19 cellular contexts compared by ENCODE assay signal in the genomic region with DNA sequence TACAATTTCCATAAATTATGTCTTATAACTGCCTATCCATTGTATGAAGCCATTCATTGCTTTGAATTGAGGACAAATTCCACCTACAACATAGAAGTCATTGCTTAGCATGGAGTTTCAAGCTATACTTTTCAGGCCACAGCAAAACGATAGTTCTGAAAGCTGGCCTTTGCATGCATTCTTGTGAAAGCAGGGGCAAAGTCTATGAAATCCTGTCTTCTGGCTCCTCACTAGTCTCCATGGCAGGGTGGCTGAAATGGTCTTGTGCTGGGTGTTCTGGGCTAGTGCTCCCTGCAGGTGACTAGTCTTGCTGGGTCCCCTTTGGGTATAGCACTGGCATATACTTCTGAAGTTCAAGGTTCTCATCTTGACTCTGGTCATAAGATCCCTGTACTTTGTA.
DNase-seq lines count a peak whose midpoint lies in the region; ATAC-seq, FAIRE-seq and TF ChIP-seq lines count a peak whose summit lies in the region.
"Had no signal": no experiment of that assay in that cellular context is flagged by ENCODE, and none has a peak within 500 bp of the region (broad histone marks: within the 10 kb centered on the region; RNA-seq: fewer than 3 reads in every experiment).

No MANE protein-coding gene starts in this region.

- H3K4me3 ChIP-seq in GM23338 = no peak overlapping the region
- H3K4me3 ChIP-seq in H1 (ENCODE audit: extremely low read depth in 1 of 4, insufficient read depth in 2 of 4, low read depth in 3 of 4, low read length in 4 of 4) = no peak overlapping the region
- H3K4me3 ChIP-seq in right lobe of liver = no peak overlapping the region
- no peak overlapping the region for H3K4me3 ChIP-seq in Karpas-422 (ENCODE audit: low read length)

- H3K14ac ChIP-seq in H1 (ENCODE audit: insufficient read length) = no peak overlapping the region

- no peak for DNase-seq in GM23338 (ENCODE audit: low spot score)
- no peak for DNase-seq in H1 (ENCODE audit: low read depth in 1 of 2, low spot score in 2 of 2)
- DNase-seq in right lobe of liver = no peak
- DNase-seq in Karpas-422 = no peak
- no peak for DNase-seq in left colon
- no peak for DNase-seq in UCSD-AML1 (lab: John Stamatoyannopoulos, UW; ENCODE audit: unreplicated experiment)
- DNase-seq: ACHN; BE2C; C1 segment of cervical spinal cord; Caco-2; CD4-positive, CD25-positive, alpha-beta regulatory T cell; CD8-positive, alpha-beta memory T cell; GDM1; GOT3; H9 had no signal

- H3K23me2 ChIP-seq in H1 (ENCODE audit: low read depth, low read length) = no peaks in the 10 kb centered on the region

- H3K4me1 Mint-ChIP-seq in GM23338 = no peaks in the 10 kb centered on the region
- H3K4me1 Mint-ChIP-seq: CD4-positive, CD25-positive, alpha-beta regulatory T cell; CD8-positive, alpha-beta memory T cell had no signal

- no peak overlapping the region for H3K4me3 Mint-ChIP-seq in GM23338
- H3K4me3 Mint-ChIP-seq: CD8-positive, alpha-beta memory T cell; H9 had no signal

- H2AFZ ChIP-seq in GM23338 = peak overlapping the region; percentile 63
- H2AFZ ChIP-seq in H1 (ENCODE audit: low read length) = no peak overlapping the region
- H2AFZ ChIP-seq in Karpas-422 (ENCODE audit: low read length) = no peak overlapping the region

- no peak for TF ChIP-seq RAD21 in H1 (IDR thresholded peaks at IDR 0.05 in 1 of 2, conservative IDR thresholded peaks at IDR 0.05 in 1 of 2; ENCODE audit: low read depth in 2 of 2, low read length in 2 of 2)

- H3K23ac ChIP-seq in H1 (ENCODE audit: insufficient read length) = no peak overlapping the region

- H4K20me1 ChIP-seq in GM23338 (replicated peaks; ENCODE audit: insufficient read depth) = no peaks in the 10 kb centered on the region
- H4K20me1 ChIP-seq in H1 (replicated peaks in 1 of 2; ENCODE audit: control insufficient read depth in 1 of 2, insufficient read depth in 2 of 2, low read length in 2 of 2) = no peaks in the 10 kb centered on the region
- no peaks in the 10 kb centered on the region for H4K20me1 ChIP-seq in Karpas-422 (ENCODE audit: insufficient read depth, low read depth, low read length)

- no peak overlapping the region for H4K5ac ChIP-seq in H1 (ENCODE audit: insufficient read length, low read depth, low read length)

- peaks cover 13% of the 10 kb centered on the region for H3K9me3 Mint-ChIP-seq in GM23338

- no peak for TF ChIP-seq EP300 in H1 (IDR thresholded peaks at IDR 0.05; ENCODE audit: borderline replicate concordance in 1 of 2, low read depth in 2 of 2, low read length in 2 of 2)

- 87% methylated on average over 1 of the region's 1 CpG; no CpG with 5 or more reads in 1 of the 2 experiments for WGBS in H1 (ENCODE audit: extremely low coverage in 1 of 2, insufficient coverage in 1 of 2, insufficient read length in 1 of 2, insufficient replicate concordance in 2 of 2, low coverage in 1 of 2, low lambda C conversion rate in 2 of 2, missing lambda C conversion rate in 1 of 2), 2 experiments
- WGBS in right lobe of liver (ENCODE audit: insufficient coverage, low coverage, low lambda C conversion rate, missing lambda C conversion rate) = no CpG with 5 or more reads among the region's 1 CpG

- 0 out of 4 replicates have a peak, but pooled peaks cover 3 to 5% of the 10 kb centered on the region in 2 experiments for H3K9me3 ChIP-seq in H1 (ENCODE audit: insufficient read depth in 2 of 2, low read depth in 1 of 2, low read length in 1 of 2)
- H3K9me3 ChIP-seq in right lobe of liver = no peaks in the 10 kb centered on the region
- no peaks in the 10 kb centered on the region for H3K9me3 ChIP-seq in Karpas-422 (ENCODE audit: low read length)
- H3K9me3 ChIP-seq: BE2C, Caco-2 had no signal

- no peak overlapping the region for H3K56ac ChIP-seq in H1 (replicated peaks; ENCODE audit: insufficient read length, low read depth, low read length)

- no peaks in the 10 kb centered on the region for H3F3A ChIP-seq in GM23338 (replicated peaks; ENCODE audit: low read depth)

- H3K27me3 Mint-ChIP-seq in GM23338 (ENCODE audit: insufficient read depth, low read depth, poor library complexity) = peaks cover 5% of the 10 kb centered on the region
- H3K27me3 Mint-ChIP-seq: CD4-positive, CD25-positive, alpha-beta regulatory T cell had no signal

- H3K27me3 ChIP-seq in GM23338 (ENCODE audit: insufficient read depth) (no peaks in the 10 kb centered on the region), H1 (replicated peaks in 1 of 4; ENCODE audit: control insufficient read depth in 3 of 4, extremely low read depth in 1 of 4, insufficient read depth in 3 of 4, low read length in 3 of 4) (no peaks in the 10 kb centered on the region), right lobe of liver (no peaks in the 10 kb centered on the region), Karpas-422 (ENCODE audit: low read length) (no peaks in the 10 kb centered on the region)
- H3K27me3 ChIP-seq: BE2C had no signal

- H3K27ac ChIP-seq in GM23338 (ENCODE audit: low read depth) (no peak overlapping the region), H1 (ENCODE audit: low read depth, low read length) (no peak overlapping the region), right lobe of liver (no peak overlapping the region), Karpas-422 (ENCODE audit: low read length) (no peak overlapping the region)

- H3K36me3 Mint-ChIP-seq in GM23338 (ENCODE audit: low read depth) = peaks cover 13% of the 10 kb centered on the region; the same call in 2 of the 3 replicates
- H3K36me3 Mint-ChIP-seq: CD4-positive, CD25-positive, alpha-beta regulatory T cell; CD8-positive, alpha-beta memory T cell had no signal

- H3K9me2 ChIP-seq in GM23338 (ENCODE audit: insufficient read depth) (peaks cover 4% of the 10 kb centered on the region; the same call in 1 of the 2 replicates), Karpas-422 (replicated peaks; ENCODE audit: insufficient read depth, low read length) (no peaks in the 10 kb centered on the region)

- ATAC-seq in GM23338 (no peak), right lobe of liver (peak in 3 of 4 donors; percentile 40 to 81 (median 50)), left colon (no peak)

- TF ChIP-seq CTCF in GM23338 (conservative IDR thresholded peaks at IDR 0.05; ENCODE audit: low read depth in 2 of 2) (no peak), H1 (IDR thresholded peaks at IDR 0.05; ENCODE audit: control extremely low read depth in 1 of 3, insufficient read depth in 1 of 3, low read depth in 1 of 3, low read length in 3 of 3) (no peak), right lobe of liver (IDR thresholded peaks at IDR 0.05) (no peak)

- no peak overlapping the region for H4K8ac ChIP-seq in H1 (ENCODE audit: extremely low read depth, insufficient read depth, low read length)

- no peak overlapping the region for H2BK5ac ChIP-seq in H1 (ENCODE audit: low read depth, low read length)

- H2BK120ac ChIP-seq in H1 (replicated peaks; ENCODE audit: low read depth, low read length) = no peak overlapping the region

- H3K79me1 ChIP-seq in H1 (ENCODE audit: low read depth, low read length) = no peaks in the 10 kb centered on the region

- no peak overlapping the region for H2BK15ac ChIP-seq in H1 (ENCODE audit: low read length)

- H3K36me3 ChIP-seq in GM23338 (ENCODE audit: insufficient read depth) (no peaks in the 10 kb centered on the region), H1 (ENCODE audit: control insufficient read depth in 2 of 4, insufficient read depth in 4 of 4, low read length in 3 of 4) (no peaks in the 10 kb centered on the region; a peak in 1 of 8 replicates), right lobe of liver (no peaks in the 10 kb centered on the region), Karpas-422 (ENCODE audit: insufficient read depth, low read length) (no peaks in the 10 kb centered on the region)
- H3K36me3 ChIP-seq: BE2C had no signal

- H3K4ac ChIP-seq in H1 (replicated peaks; ENCODE audit: insufficient read length, low read depth, low read length) = no peak overlapping the region

- no peak overlapping the region for H4K91ac ChIP-seq in H1 (replicated peaks; ENCODE audit: insufficient read length, low read length)

- no peak for FAIRE-seq in H1 (lab: Jason Lieb, UNC)
- FAIRE-seq: D721Med, GM12892, GM18507, HTR-8/SVneo had no signal

- no peak overlapping the region for H3K18ac ChIP-seq in H1 (ENCODE audit: extremely low read depth, low read length)

- POLR2A ChIA-PET in H1 (lab: Charles Lee; ENCODE audit: partially characterized antibody) = no interaction called here

- no peak overlapping the region for H3K9ac ChIP-seq in H1 (replicated peaks in 1 of 4; ENCODE audit: extremely low read depth in 1 of 4, low read depth in 3 of 4, low read length in 3 of 4)
- H3K9ac ChIP-seq in Karpas-422 (ENCODE audit: low read length) = no peak overlapping the region

- no peaks in the 10 kb centered on the region; the same call in 1 of the 2 replicates for H3K4me1 ChIP-seq in GM23338 (ENCODE audit: insufficient read depth)
- H3K4me1 ChIP-seq in H1 (replicated peaks in 1 of 4; ENCODE audit: control insufficient read depth in 3 of 4, insufficient read depth in 4 of 4, low read length in 3 of 4) = peaks cover 0 to 3% (median 0%) of the 10 kb centered on the region in 4 experiments; a peak in 1 of 7 replicates
- no peaks in the 10 kb centered on the region for H3K4me1 ChIP-seq in right lobe of liver
- no peaks in the 10 kb centered on the region for H3K4me1 ChIP-seq in Karpas-422 (ENCODE audit: low read length)
- H3K4me1 ChIP-seq: BE2C, Caco-2 had no signal

- H3K4me2 ChIP-seq in GM23338 (no peak overlapping the region), H1 (ENCODE audit: insufficient read depth in 1 of 2, low read depth in 2 of 2, low read length in 2 of 2) (no peak overlapping the region), Karpas-422 (ENCODE audit: low read depth, low read length, poor library complexity, severe bottlenecking) (no peak overlapping the region)

- TF ChIP-seq POLR2A in H1 (IDR thresholded peaks at IDR 0.05; ENCODE audit: control extremely low read depth in 1 of 2, low read depth in 2 of 2, low read length in 2 of 2) (no peak), right lobe of liver (IDR thresholded peaks at IDR 0.05) (no peak)

- H2BK20ac ChIP-seq in H1 (ENCODE audit: low read length) = peak overlapping the region; percentile 82; the same call in 1 of the 2 replicates

- no peak overlapping the region for H3K27ac Mint-ChIP-seq in GM23338
- H3K27ac Mint-ChIP-seq: CD4-positive, CD25-positive, alpha-beta regulatory T cell; CD8-positive, alpha-beta memory T cell had no signal

- H2BK12ac ChIP-seq in H1 (ENCODE audit: low read depth, low read length) = no peak overlapping the region

- no peaks in the 10 kb centered on the region for H3K79me2 ChIP-seq in GM23338 (replicated peaks; ENCODE audit: insufficient read depth)
- H3K79me2 ChIP-seq in H1 (ENCODE audit: control insufficient read depth in 1 of 2, insufficient read depth in 2 of 2, low read length in 2 of 2) = no peaks in the 10 kb centered on the region
- H3K79me2 ChIP-seq in Karpas-422 (ENCODE audit: low read length) = no peaks in the 10 kb centered on the region

- CTCF ChIA-PET in H1 (lab: Charles Lee; ENCODE audit: partially characterized antibody) = no interaction called here

- intact Hi-C loops in right lobe of liver (cut with DNase I) (no loop called here), left colon (cut with DNase I, micrococcal nuclease) (no loop called here)

- H2AK5ac ChIP-seq in H1 (ENCODE audit: low read depth, low read length) = no peak overlapping the region

TF ChIP-seq in GM23338, 12 proteins besides CTCF, POLR2A, EP300 and RAD21:
- TF ChIP-seq STAT1 (IDR thresholded peaks at IDR 0.05; ENCODE audit: unreplicated experiment) = no peak

TF ChIP-seq in H1, 55 proteins besides CTCF, POLR2A, EP300 and RAD21 (continues in another document):
- no peak for TF ChIP-seq RBBP5 (IDR thresholded peaks at IDR 0.05; ENCODE audit: borderline replicate concordance, low read depth, low read length)

Comparison
In these comparisons a context has a peak if more than half of its experiments do, and no peak if none do; other contexts are left out.
1. ATAC-seq: peak in right lobe of liver (3 of 4); none in GM23338 (single experiment) and left colon (single experiment).